Comparison of ENCODE assay signal across 8 cellular contexts in genomic region chr14:90256354-90257131, GRCh38. TPM values are rescaled to one million over a fixed set of nuclear protein-coding genes. Genes with fewer than 3 reads are reported as not detected.
DNase-seq lines count a peak whose midpoint lies in the region; ATAC-seq and TF ChIP-seq lines count a peak whose summit lies in the region.

Gene PSMC1 (plus strand): TSS chr14:90256553. CDS start chr14:90256598, 45 bp downstream.

- H3K79me1 ChIP-seq in IMR-90 (ENCODE audit: low read depth in 1 of 2, low read length in 2 of 2) = peaks cover 6 to 21% of the 10 kb centered on the region in 2 experiments; a peak in 3 of 4 replicates

- peak within 1 kb of the TSS; percentile 95 for H2AFZ ChIP-seq in IMR-90 (replicated peaks; ENCODE audit: low read length, poor library complexity)

- H3K4me2 ChIP-seq in IMR-90 (ENCODE audit: low read depth, low read length) = peak within 1 kb of the TSS; percentile 95

- H4K91ac ChIP-seq in IMR-90 (ENCODE audit: insufficient read depth, low read depth, low read length) = peak within 1 kb of the TSS; percentile 81

- 0% methylated on average over 3 of the region's 55 CpGs; no CpG with 5 or more reads in 1 of the 2 experiments for WGBS in IMR-90 (ENCODE audit: extremely low coverage in 2 of 2, insufficient read length in 1 of 2), 2 experiments

- POLR2A ChIA-PET in IMR-90 (lab: Charles Lee; ENCODE audit: unreplicated experiment) = interaction anchor here (0.5 to 0.7 kb wide), 3 partner anchors 294 to 1718 kb away, joined by 3 to 4 read pairs (median 3); no protein-coding TSS in a partner anchor

- peaks cover 2% of the 10 kb centered on the region; the same call in 1 of the 2 replicates for H3K4me1 ChIP-seq in IMR-90 (ENCODE audit: control insufficient read depth, insufficient read depth, low read length)

- 0 out of 2 replicates have a peak within 1 kb of the TSS, but pooled peaks have one; percentile 2 for H2BK120ac ChIP-seq in IMR-90 (ENCODE audit: low read depth, low read length)

- TF ChIP-seq CTCF in IMR-90 (conservative IDR thresholded peaks at IDR 0.05; ENCODE audit: low read depth, low read length) (no peak), epithelial cell of proximal tubule (conservative IDR thresholded peaks at IDR 0.05; ENCODE audit: low read depth, low read length) (no peak)

- no peaks in the 10 kb centered on the region for H3K9me3 ChIP-seq in IMR-90 (ENCODE audit: control insufficient read depth, insufficient read depth, low read length)

- H2BK20ac ChIP-seq in IMR-90 (ENCODE audit: low read depth, low read length) = no peak within 1 kb of the TSS

- peak within 1 kb of the TSS; percentile 99 for H4K5ac ChIP-seq in IMR-90 (ENCODE audit: low read depth, low read length)

- H4K8ac ChIP-seq in IMR-90 (ENCODE audit: low read depth in 2 of 2, low read length in 2 of 2) = peak within 1 kb of the TSS; percentile 80 to 86

- peak within 1 kb of the TSS; percentile 78 for H2AK9ac ChIP-seq in IMR-90 (replicated peaks; ENCODE audit: low read depth, low read length, poor library complexity)

- no peak within 1 kb of the TSS for H3K18ac ChIP-seq in IMR-90 (ENCODE audit: low read depth, low read length)

- in situ Hi-C loops in IMR-90 (cut with MboI; ENCODE audit: low sequenced_read_pairs) = no loop called here

- peak within 1 kb of the TSS; percentile 87 for H3K27ac ChIP-seq in IMR-90 (ENCODE audit: insufficient read depth, low read length)

- TF ChIP-seq POLR2A in IMR-90 (IDR thresholded peaks at IDR 0.05; ENCODE audit: low read depth, low read length) = peak; percentile 94

- H4K20me1 ChIP-seq in IMR-90 (ENCODE audit: insufficient read depth, low read length) = peaks cover 14% of the 10 kb centered on the region; the same call in 1 of the 2 replicates

- H3K56ac ChIP-seq in IMR-90 (ENCODE audit: extremely low read depth, insufficient read depth, low read length) = peak within 1 kb of the TSS; percentile 69; the same call in 1 of the 2 replicates

- no TSS peak for BruUV-seq in IMR-90 (replicated peaks; lab: Mats Ljungman, UMichigan)

- no peak for TF ChIP-seq RAD21 in IMR-90 (IDR thresholded peaks at IDR 0.05; ENCODE audit: low read length)

- peaks cover 6% of the 10 kb centered on the region for H3K36me3 ChIP-seq in IMR-90 (ENCODE audit: control insufficient read depth, insufficient read depth, low read length)

- no peaks in the 10 kb centered on the region; the same call in 1 of the 2 replicates for H3K27me3 ChIP-seq in IMR-90 (ENCODE audit: control insufficient read depth, insufficient read depth, low read length)

- no peak within 1 kb of the TSS for H2BK15ac ChIP-seq in IMR-90 (ENCODE audit: low read depth, low read length)

- no peaks in the 10 kb centered on the region for H3K9me1 ChIP-seq in IMR-90 (ENCODE audit: insufficient read depth, low read length)

- peak within 1 kb of the TSS; percentile 51 for H3K4ac ChIP-seq in IMR-90 (ENCODE audit: low read depth, low read length)

- peak within 1 kb of the TSS; percentile 48; the same call in 1 of the 2 replicates for H2AK5ac ChIP-seq in IMR-90 (ENCODE audit: low read depth, low read length)

- H2BK5ac ChIP-seq in IMR-90 (ENCODE audit: low read depth, low read length, poor library complexity, severe bottlenecking) = peak within 1 kb of the TSS; percentile 82

- peak within 1 kb of the TSS; percentile 50 for H3K23ac ChIP-seq in IMR-90 (ENCODE audit: low read depth, low read length)

- ATAC-seq in GM21528 (IDR thresholded peaks at IDR 0.05; ENCODE audit: low FRiP score, unreplicated experiment) = peak; percentile 96
- peak; percentile 98 for ATAC-seq in IMR-90 (ENCODE audit: low read depth)

- peak within 1 kb of the TSS; percentile 84 for H3K9ac ChIP-seq in IMR-90 (ENCODE audit: low read depth, low read length)

- H3K14ac ChIP-seq in IMR-90 (replicated peaks; ENCODE audit: low read depth, low read length) = peak within 1 kb of the TSS; percentile 58

- CTCF ChIA-PET in IMR-90 (lab: Yijun Ruan, JAX) = interaction anchor here (1.1 kb wide), 1 partner anchor 10 kb away, joined by 4 read pairs; no protein-coding TSS in a partner anchor

- intact Hi-C loops in IMR-90 (cut with micrococcal nuclease) = no loop called here

- DNase-seq in DMS 273 (lab: John Stamatoyannopoulos, UW; ENCODE audit: unreplicated experiment) (peak; percentile 96), IMR-90 (peak; percentile 97), OCI-M1 (lab: John Stamatoyannopoulos, UW) (peak; percentile 93), activated T-cell treated with anti-CD3 and anti-CD28 coated beads for 24 hours (ENCODE audit: low read depth) (peak; percentile 85), epithelial cell of proximal tubule (ENCODE audit: low read depth) (peak; percentile 67), mucosa of gallbladder (ENCODE audit: low spot score) (peak; percentile 93)
- peak; percentile 68 to 77 for DNase-seq in stimulated activated CD8-positive, alpha-beta memory T cell treated with anti-CD3 and anti-CD28 coated beads, Interleukin-4, amount 100 ng/mL, for 4 hours (ENCODE audit: low read depth in 2 of 2, low spot score in 1 of 2)

- dilution Hi-C loops in IMR-90 (cut with HindIII; ENCODE audit: low sequenced_read_pairs, unreplicated experiment) = no loop called here

- H3K4me3 ChIP-seq in IMR-90 (ENCODE audit: insufficient read depth, low read depth, low read length) = peak within 1 kb of the TSS; percentile 84
- peak within 1 kb of the TSS; percentile 78 for H3K4me3 ChIP-seq in epithelial cell of proximal tubule (ENCODE audit: low read depth, low read length)

TF ChIP-seq in IMR-90, 13 proteins besides CTCF, POLR2A, EP300 and RAD21:
- TF ChIP-seq MAZ (IDR thresholded peaks at IDR 0.05; ENCODE audit: borderline replicate concordance, low read depth, low read length) = no peak; the same call in 1 of the 2 replicates
- 0 out of 2 replicates have a peak, but pooled peaks have one; percentile 71 for TF ChIP-seq CHD1 (IDR thresholded peaks at IDR 0.05; ENCODE audit: low read depth, low read length)
- 0 out of 2 replicates have a peak, but pooled peaks have one; percentile 20 for TF ChIP-seq MXI1 (IDR thresholded peaks at IDR 0.05; ENCODE audit: borderline replicate concordance, low read depth, low read length)
- TF ChIP-seq, protein P1, sequence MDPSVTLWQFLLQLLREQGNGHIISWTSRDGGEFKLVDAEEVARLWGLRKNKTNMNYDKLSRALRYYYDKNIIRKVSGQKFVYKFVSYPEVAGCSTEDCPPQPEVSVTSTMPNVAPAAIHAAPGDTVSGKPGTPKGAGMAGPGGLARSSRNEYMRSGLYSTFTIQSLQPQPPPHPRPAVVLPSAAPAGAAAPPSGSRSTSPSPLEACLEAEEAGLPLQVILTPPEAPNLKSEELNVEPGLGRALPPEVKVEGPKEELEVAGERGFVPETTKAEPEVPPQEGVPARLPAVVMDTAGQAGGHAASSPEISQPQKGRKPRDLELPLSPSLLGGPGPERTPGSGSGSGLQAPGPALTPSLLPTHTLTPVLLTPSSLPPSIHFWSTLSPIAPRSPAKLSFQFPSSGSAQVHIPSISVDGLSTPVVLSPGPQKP (IDR thresholded peaks at IDR 0.05; ENCODE audit: borderline replicate concordance, low read depth, low read length) = no peak
- TF ChIP-seq BHLHE40 (IDR thresholded peaks at IDR 0.05; ENCODE audit: low read depth, low read length) = no peak
- TF ChIP-seq NFE2L2 (IDR thresholded peaks at IDR 0.05; ENCODE audit: low read depth, low read length) = peak; percentile 75

RNA-seq across cellular contexts. Expression of gene PSMC1, which starts in this region (rescaled TPM):
- total RNA-seq in IMR-90 (2012; rRNA removed) = 194 and 325 TPM in 2 replicates
- polyA plus RNA-seq in IMR-90 (2012; rRNA removed) = 150 and 181 TPM in 2 replicates
- polyA plus RNA-seq in IMR-90 (2012; cell fraction: cytosol; rRNA removed) = 24.3 and 34.6 TPM in 2 replicates
- 8.4 and 77.4 TPM in 2 replicates for polyA plus RNA-seq in IMR-90 (2012; cell fraction: nucleus; rRNA removed; ENCODE audit: low replicate concordance)
- 158 and 245 TPM in 2 replicates for total RNA-seq in epithelial cell of proximal tubule
- 67.8 TPM for total RNA-seq in mucosa of gallbladder

Comparison
In these comparisons a context has a peak if more than half of its experiments do, and no peak if none do; other contexts are left out.
1. Peak in every context shown above with its lines: DNase-seq, ATAC-seq, H3K4me3 ChIP-seq and H3K27ac ChIP-seq.